In genomic region chr11:7892059-7892699, GRCh38 we compare ENCODE assay signal across 8 cellular contexts. TPM values are rescaled to one million over a fixed set of nuclear protein-coding genes. Genes with fewer than 3 reads are reported as not detected.
DNase-seq lines count a peak whose midpoint lies in the region; ATAC-seq and TF ChIP-seq lines count a peak whose summit lies in the region.

No MANE protein-coding gene starts in this region.

- peak; percentile 17 for ATAC-seq in foreskin keratinocyte

- H3K27ac Mint-ChIP-seq in HFFc6: peak overlapping the region; percentile 65
- H3K27ac Mint-ChIP-seq in progenitor cell of endocrine pancreas: no peak overlapping the region

- no peak overlapping the region for H3K27ac ChIP-seq in foreskin keratinocyte

- H3K27me3 Mint-ChIP-seq in HFFc6 (ENCODE audit: insufficient read depth): no peaks in the 10 kb centered on the region
- no peaks in the 10 kb centered on the region for H3K27me3 Mint-ChIP-seq in progenitor cell of endocrine pancreas

- H3K36me3 Mint-ChIP-seq in HFFc6 (ENCODE audit: low read depth) (no peaks in the 10 kb centered on the region; the same call in 1 of the 2 replicates), progenitor cell of endocrine pancreas (ENCODE audit: insufficient read depth) (no peaks in the 10 kb centered on the region)

- H3K9me3 Mint-ChIP-seq in HFFc6: no peaks in the 10 kb centered on the region
- H3K9me3 Mint-ChIP-seq in progenitor cell of endocrine pancreas (ENCODE audit: low read depth): no peaks in the 10 kb centered on the region

- H3K4me3 Mint-ChIP-seq in HFFc6 (peak overlapping the region; percentile 53), progenitor cell of endocrine pancreas (ENCODE audit: low read depth) (no peak overlapping the region)

- no peak for TF ChIP-seq CTCF in HFFc6 (IDR thresholded peaks at IDR 0.05)
- no peak for TF ChIP-seq CTCF in foreskin keratinocyte (conservative IDR thresholded peaks at IDR 0.05)
- no peak for TF ChIP-seq CTCF in progenitor cell of endocrine pancreas (IDR thresholded peaks at IDR 0.05; ENCODE audit: unreplicated experiment)

- DNase-seq in GM04503 (ENCODE audit: low read depth) (peak; percentile 42), HFFc6 (peak; percentile 62), NAMALWA (ENCODE audit: low spot score) (peak; percentile 87), foreskin keratinocyte (peak in 1 of 2 donors; percentile 70), progenitor cell of endocrine pancreas (ENCODE audit: low spot score, unreplicated experiment) (no peak), NCI-H1092 (lab: John Stamatoyannopoulos, UW) (no peak), pons (ENCODE audit: low spot score) (no peak)
- DNase-seq in stimulated activated naive CD4-positive, alpha-beta T cell (lab: John Stamatoyannopoulos, UW): no peak

- H3K27me3 ChIP-seq in foreskin keratinocyte: no peaks in the 10 kb centered on the region

- no peaks in the 10 kb centered on the region for H3K4me1 ChIP-seq in foreskin keratinocyte

- H3K4me1 Mint-ChIP-seq in HFFc6 (ENCODE audit: low read depth) (peaks cover 73% of the 10 kb centered on the region), progenitor cell of endocrine pancreas (ENCODE audit: low read depth) (peaks cover 7% of the 10 kb centered on the region)

RNA-seq across cellular contexts. Expression of gene OR10A6, which starts 38.9 kb away (rescaled TPM):
- under 1 TPM in 5 of 6 experiments, not detected in 1; 0.05 to 0.28 (median 0.14) TPM for total RNA-seq in HFFc6 (2021; fragmentation: NEBNext Ultra II Directional; extraction: Animal tissue kit (Norgen Biotek cat#: 25700))
- total RNA-seq in foreskin keratinocyte (0.07 TPM in 1 of 2 replicates, not detected in the other), progenitor cell of endocrine pancreas (not detected in 2 replicates)
- not detected in 2 replicates for polyA plus RNA-seq in foreskin keratinocyte

RNA-seq across cellular contexts. Expression of gene OR10A3, which starts 49.3 kb away (rescaled TPM):
- total RNA-seq in HFFc6 (2021; fragmentation: NEBNext Ultra II Directional; extraction: Animal tissue kit (Norgen Biotek cat#: 25700)): under 1 TPM in 2 of 6 experiments, not detected in 4; 0.12 to 0.17 TPM
- total RNA-seq in foreskin keratinocyte (not detected in 2 replicates), progenitor cell of endocrine pancreas (not detected in 2 replicates)
- not detected in 2 replicates for polyA plus RNA-seq in foreskin keratinocyte

Comparison
In these comparisons a context has a peak if more than half of its experiments do, and no peak if none do; other contexts are left out.
1. DNase-seq: peak in GM04503 (single experiment), HFFc6 (single experiment) and NAMALWA (single experiment); none in progenitor cell of endocrine pancreas (single experiment), NCI-H1092 (single experiment), stimulated activated naive CD4-positive, alpha-beta T cell (0 of 6) and pons (single experiment).